Comparison of ENCODE assay signal across 8 cellular contexts in genomic region chr6:36120539-36120938, GRCh38. TPM values are rescaled to one million over a fixed set of nuclear protein-coding genes. Genes with fewer than 3 reads are reported as not detected.
DNase-seq lines count a peak whose midpoint lies in the region; ATAC-seq, FAIRE-seq and TF ChIP-seq lines count a peak whose summit lies in the region.

No MANE protein-coding gene starts in this region.

- H3K27me3 ChIP-seq in Peyer's patch, result no peaks in the 10 kb centered on the region

- no peaks in the 10 kb centered on the region for H3K27me3 Mint-ChIP-seq in activated naive CD4-positive, alpha-beta T cell treated with anti-CD3 and anti-CD28 coated beads for 36 hours (ENCODE audit: low read depth)

- H3K4me3 ChIP-seq in Peyer's patch (peak overlapping the region in 1 of 4 donors; percentile 19), skin epidermis (no peak overlapping the region)

- H3K27ac Mint-ChIP-seq in activated naive CD4-positive, alpha-beta T cell treated with anti-CD3 and anti-CD28 coated beads for 36 hours, result peak overlapping the region; percentile 98

- H3K27ac ChIP-seq in Peyer's patch (peak overlapping the region; percentile 80 to 88 (median 82)), skin epidermis (peak overlapping the region in 20 of 21 experiments; percentile 5 to 96 (median 78))

- peaks cover 86% of the 10 kb centered on the region for H3K4me1 Mint-ChIP-seq in activated naive CD4-positive, alpha-beta T cell treated with anti-CD3 and anti-CD28 coated beads for 36 hours (ENCODE audit: low read depth)

- peak; percentile 84 for FAIRE-seq in GM18507 (lab: Jason Lieb, UNC)

- no peak for ATAC-seq in HG02678 (IDR thresholded peaks at IDR 0.05; ENCODE audit: unreplicated experiment)
- ATAC-seq in GM19452 (IDR thresholded peaks at IDR 0.05; ENCODE audit: unreplicated experiment), result no peak

- no peaks in the 10 kb centered on the region for H3K36me3 ChIP-seq in Peyer's patch

- intact Hi-C loops in activated naive CD4-positive, alpha-beta T cell treated with anti-CD3 and anti-CD28 coated beads for 36 hours (cut with micrococcal nuclease), result loop anchor here (1.0 to 10.0 kb wide), 9 partner anchors 11 to 818 kb away; partner anchors contain the start of genes MAPK14, SRSF3 and STK38

- CTCF ChIA-PET in activated naive CD4-positive, alpha-beta T cell treated with anti-CD3 and anti-CD28 coated beads for 36 hours (lab: Charles Lee), result interaction anchor here (0.7 to 4.2 kb wide), 7 partner anchors 11 to 220 kb away, joined by 3 to 33 read pairs (median 7); partner anchors contain the start of genes MAPK13 and MAPK14

- no peaks in the 10 kb centered on the region for H3K9me3 ChIP-seq in Peyer's patch

- H3K4me3 Mint-ChIP-seq in activated naive CD4-positive, alpha-beta T cell treated with anti-CD3 and anti-CD28 coated beads for 36 hours, result peak overlapping the region; percentile 69

- no peak for TF ChIP-seq POLR2A in Peyer's patch (IDR thresholded peaks at IDR 0.05)

- H3K9me3 Mint-ChIP-seq in activated naive CD4-positive, alpha-beta T cell treated with anti-CD3 and anti-CD28 coated beads for 36 hours, result no peaks in the 10 kb centered on the region

- H3K4me1 ChIP-seq in Peyer's patch, result peaks cover 9 to 24% (median 13%) of the 10 kb centered on the region in 4 donors

- DNase-seq in GM18507 (ENCODE audit: extremely low spot score, insufficient read length, low read depth) (no peak), Peyer's patch (peak in 2 of 3 donors; percentile 81 to 88), islet precursor cell (no peak), H4 (ENCODE audit: low spot score) (no peak)
- DNase-seq in activated naive CD4-positive, alpha-beta T cell treated with anti-CD3 and anti-CD28 coated beads for 36 hours, result peak; percentile 92

- peaks cover 9% of the 10 kb centered on the region for H3K36me3 Mint-ChIP-seq in activated naive CD4-positive, alpha-beta T cell treated with anti-CD3 and anti-CD28 coated beads for 36 hours (ENCODE audit: low read depth)

- TF ChIP-seq CTCF in Peyer's patch (IDR thresholded peaks at IDR 0.05), result no peak

RNA-seq across cellular contexts. Expression of gene MAPK13, which starts 9.8 kb away (rescaled TPM):
- total RNA-seq in Peyer's patch, result 100 to 1,000 TPM in 3 of 4 donors, 10 to 100 TPM in 1; 66.0 to 149 (median 131) TPM
- total RNA-seq in activated naive CD4-positive, alpha-beta T cell treated with anti-CD3 and anti-CD28 coated beads for 36 hours, result 10 to 100 TPM; 49.8 to 51.4 TPM
- total RNA-seq in H4 (2014; rRNA removed; shearing (Covaris generic)), result not detected in 2 replicates

Comparison
In these comparisons a context has a peak if more than half of its experiments do, and no peak if none do; other contexts are left out.
1. DNase-seq: peak in Peyer's patch (2 of 3) and activated naive CD4-positive, alpha-beta T cell treated with anti-CD3 and anti-CD28 coated beads for 36 hours (single experiment); none in GM18507 (single experiment), islet precursor cell (single experiment) and H4 (single experiment).
2. RNA of gene MAPK13, which starts 9.8 kb away (total RNA-seq): 66.0 to 149 TPM in Peyer's patch and 49.8 to 51.4 TPM in activated naive CD4-positive, alpha-beta T cell treated with anti-CD3 and anti-CD28 coated beads for 36 hours; not detected in H4; every median in the first group is over 10 times any median in the second.